Comparison of ENCODE assay signal across 7 cellular contexts in the genomic region with DNA sequence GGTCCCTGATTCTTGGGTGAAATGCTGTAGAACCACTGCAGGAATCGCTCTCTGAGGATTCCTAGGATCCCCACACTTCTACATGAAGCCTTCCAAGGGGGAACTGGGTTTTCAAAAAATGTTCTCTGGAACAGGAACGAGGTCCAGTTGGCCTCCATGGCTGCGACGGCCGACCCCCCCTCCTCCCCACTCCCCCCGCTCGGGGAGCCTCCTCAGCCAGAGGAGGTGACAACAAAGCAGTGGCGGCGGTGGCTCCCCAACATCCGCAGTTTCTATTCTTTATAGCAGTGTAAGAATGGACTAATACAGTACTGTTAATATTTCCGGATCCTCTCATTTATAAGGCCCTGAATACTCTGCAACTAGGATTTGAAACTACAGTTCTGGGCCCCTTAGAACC.
"Had no signal": no experiment of that assay in that cellular context is flagged by ENCODE, and none has a peak within 500 bp of the region (broad histone marks: within the 10 kb centered on the region; RNA-seq: fewer than 3 reads in every experiment).

No MANE protein-coding gene starts in this region.

- H3K4me1 Mint-ChIP-seq: H9 had no signal

- H3K9me3 Mint-ChIP-seq: H9 had no signal

- H3K4me3 ChIP-seq: GM23248, K562 had no signal

- ATAC-seq: K562 had no signal

- H3K27ac ChIP-seq: GM23248 had no signal

- H3K4me3 Mint-ChIP-seq: H9 had no signal

- DNase-seq: GM23248, GOT3, H9, HCEC 1CT, IMR-90, KG1 had no signal

- H3K27ac Mint-ChIP-seq: H9 had no signal
